1 cellular context compared by ENCODE assay signal in the genomic region with DNA sequence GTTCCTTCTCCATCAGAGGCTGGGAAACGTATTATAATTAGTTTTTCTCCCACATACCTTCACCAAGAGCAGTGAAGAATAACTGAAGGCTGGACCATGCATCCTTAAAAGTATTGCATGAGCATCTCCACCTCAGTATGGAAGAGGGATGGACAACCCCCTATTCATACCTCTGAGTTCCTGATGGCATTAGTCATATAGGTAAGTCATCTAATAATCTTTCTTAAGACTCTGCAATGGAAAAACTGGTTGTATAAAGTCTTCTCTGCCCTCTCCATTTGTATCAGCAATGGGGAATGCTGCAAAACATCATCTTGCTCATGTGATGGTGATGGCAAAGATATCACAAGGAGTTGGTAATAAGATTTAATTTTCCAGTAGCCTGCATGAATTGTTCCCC.
TF ChIP-seq lines count a peak whose summit lies in the region.

No MANE protein-coding gene starts in this region.

TF ChIP-seq in GM12878, 131 proteins besides CTCF, POLR2A, EP300 and RAD21 (continued from another document):
- TF ChIP-seq, protein P1, sequence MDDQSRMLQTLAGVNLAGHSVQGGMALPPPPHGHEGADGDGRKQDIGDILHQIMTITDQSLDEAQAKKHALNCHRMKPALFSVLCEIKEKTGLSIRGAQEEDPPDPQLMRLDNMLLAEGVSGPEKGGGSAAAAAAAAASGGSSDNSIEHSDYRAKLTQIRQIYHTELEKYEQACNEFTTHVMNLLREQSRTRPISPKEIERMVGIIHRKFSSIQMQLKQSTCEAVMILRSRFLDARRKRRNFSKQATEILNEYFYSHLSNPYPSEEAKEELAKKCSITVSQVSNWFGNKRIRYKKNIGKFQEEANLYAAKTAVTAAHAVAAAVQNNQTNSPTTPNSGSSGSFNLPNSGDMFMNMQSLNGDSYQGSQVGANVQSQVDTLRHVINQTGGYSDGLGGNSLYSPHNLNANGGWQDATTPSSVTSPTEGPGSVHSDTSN (IDR thresholded peaks at IDR 0.05; ENCODE audit: insufficient replicate concordance, low read depth, low read length) = no peak
- TF ChIP-seq, protein P2, sequence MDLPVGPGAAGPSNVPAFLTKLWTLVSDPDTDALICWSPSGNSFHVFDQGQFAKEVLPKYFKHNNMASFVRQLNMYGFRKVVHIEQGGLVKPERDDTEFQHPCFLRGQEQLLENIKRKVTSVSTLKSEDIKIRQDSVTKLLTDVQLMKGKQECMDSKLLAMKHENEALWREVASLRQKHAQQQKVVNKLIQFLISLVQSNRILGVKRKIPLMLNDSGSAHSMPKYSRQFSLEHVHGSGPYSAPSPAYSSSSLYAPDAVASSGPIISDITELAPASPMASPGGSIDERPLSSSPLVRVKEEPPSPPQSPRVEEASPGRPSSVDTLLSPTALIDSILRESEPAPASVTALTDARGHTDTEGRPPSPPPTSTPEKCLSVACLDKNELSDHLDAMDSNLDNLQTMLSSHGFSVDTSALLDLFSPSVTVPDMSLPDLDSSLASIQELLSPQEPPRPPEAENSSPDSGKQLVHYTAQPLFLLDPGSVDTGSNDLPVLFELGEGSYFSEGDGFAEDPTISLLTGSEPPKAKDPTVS (IDR thresholded peaks at IDR 0.05; ENCODE audit: low read depth, low read length) = no peak
- TF ChIP-seq CBX3 (IDR thresholded peaks at IDR 0.05; ENCODE audit: borderline replicate concordance, low read depth) = no peak
- TF ChIP-seq FOS (IDR thresholded peaks at IDR 0.05; ENCODE audit: borderline replicate concordance, extremely low read depth, insufficient read length) = no peak
- no peak for TF ChIP-seq CREB1 (IDR thresholded peaks at IDR 0.05; ENCODE audit: low read depth)
- TF ChIP-seq BHLHE40 (IDR thresholded peaks at IDR 0.05; ENCODE audit: borderline replicate concordance in 1 of 2, low read depth in 2 of 2, low read length in 1 of 2) = no peak
- no peak for TF ChIP-seq NRF1 (conservative IDR thresholded peaks at IDR 0.05; ENCODE audit: low read depth, low read length)
- no peak for TF ChIP-seq FOXM1 (IDR thresholded peaks at IDR 0.05; ENCODE audit: low read depth, low read length)
- TF ChIP-seq, protein P3, sequence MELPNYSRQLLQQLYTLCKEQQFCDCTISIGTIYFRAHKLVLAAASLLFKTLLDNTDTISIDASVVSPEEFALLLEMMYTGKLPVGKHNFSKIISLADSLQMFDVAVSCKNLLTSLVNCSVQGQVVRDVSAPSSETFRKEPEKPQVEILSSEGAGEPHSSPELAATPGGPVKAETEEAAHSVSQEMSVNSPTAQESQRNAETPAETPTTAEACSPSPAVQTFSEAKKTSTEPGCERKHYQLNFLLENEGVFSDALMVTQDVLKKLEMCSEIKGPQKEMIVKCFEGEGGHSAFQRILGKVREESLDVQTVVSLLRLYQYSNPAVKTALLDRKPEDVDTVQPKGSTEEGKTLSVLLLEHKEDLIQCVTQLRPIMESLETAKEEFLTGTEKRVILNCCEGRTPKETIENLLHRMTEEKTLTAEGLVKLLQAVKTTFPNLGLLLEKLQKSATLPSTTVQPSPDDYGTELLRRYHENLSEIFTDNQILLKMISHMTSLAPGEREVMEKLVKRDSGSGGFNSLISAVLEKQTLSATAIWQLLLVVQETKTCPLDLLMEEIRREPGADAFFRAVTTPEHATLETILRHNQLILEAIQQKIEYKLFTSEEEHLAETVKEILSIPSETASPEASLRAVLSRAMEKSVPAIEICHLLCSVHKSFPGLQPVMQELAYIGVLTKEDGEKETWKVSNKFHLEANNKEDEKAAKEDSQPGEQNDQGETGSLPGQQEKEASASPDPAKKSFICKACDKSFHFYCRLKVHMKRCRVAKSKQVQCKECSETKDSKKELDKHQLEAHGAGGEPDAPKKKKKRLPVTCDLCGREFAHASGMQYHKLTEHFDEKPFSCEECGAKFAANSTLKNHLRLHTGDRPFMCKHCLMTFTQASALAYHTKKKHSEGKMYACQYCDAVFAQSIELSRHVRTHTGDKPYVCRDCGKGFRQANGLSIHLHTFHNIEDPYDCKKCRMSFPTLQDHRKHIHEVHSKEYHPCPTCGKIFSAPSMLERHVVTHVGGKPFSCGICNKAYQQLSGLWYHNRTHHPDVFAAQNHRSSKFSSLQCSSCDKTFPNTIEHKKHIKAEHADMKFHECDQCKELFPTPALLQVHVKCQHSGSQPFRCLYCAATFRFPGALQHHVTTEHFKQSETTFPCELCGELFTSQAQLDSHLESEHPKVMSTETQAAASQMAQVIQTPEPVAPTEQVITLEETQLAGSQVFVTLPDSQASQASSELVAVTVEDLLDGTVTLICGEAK (IDR thresholded peaks at IDR 0.05; ENCODE audit: borderline replicate concordance) = no peak
- TF ChIP-seq TCF12 (IDR thresholded peaks at IDR 0.05; ENCODE audit: low read depth, low read length) = no peak
- no peak for TF ChIP-seq MAX (IDR thresholded peaks at IDR 0.05; ENCODE audit: low read depth, low read length)
- TF ChIP-seq, protein P4, sequence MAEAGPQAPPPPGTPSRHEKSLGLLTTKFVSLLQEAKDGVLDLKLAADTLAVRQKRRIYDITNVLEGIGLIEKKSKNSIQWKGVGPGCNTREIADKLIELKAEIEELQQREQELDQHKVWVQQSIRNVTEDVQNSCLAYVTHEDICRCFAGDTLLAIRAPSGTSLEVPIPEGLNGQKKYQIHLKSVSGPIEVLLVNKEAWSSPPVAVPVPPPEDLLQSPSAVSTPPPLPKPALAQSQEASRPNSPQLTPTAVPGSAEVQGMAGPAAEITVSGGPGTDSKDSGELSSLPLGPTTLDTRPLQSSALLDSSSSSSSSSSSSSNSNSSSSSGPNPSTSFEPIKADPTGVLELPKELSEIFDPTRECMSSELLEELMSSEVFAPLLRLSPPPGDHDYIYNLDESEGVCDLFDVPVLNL (IDR thresholded peaks at IDR 0.05; ENCODE audit: low read depth, low read length) = no peak
- TF ChIP-seq ZNF24 (IDR thresholded peaks at IDR 0.05) = no peak
- TF ChIP-seq SRF (IDR thresholded peaks at IDR 0.05; ENCODE audit: low read depth in 2 of 2, low read length in 2 of 2) = no peak
